In the genomic region with DNA sequence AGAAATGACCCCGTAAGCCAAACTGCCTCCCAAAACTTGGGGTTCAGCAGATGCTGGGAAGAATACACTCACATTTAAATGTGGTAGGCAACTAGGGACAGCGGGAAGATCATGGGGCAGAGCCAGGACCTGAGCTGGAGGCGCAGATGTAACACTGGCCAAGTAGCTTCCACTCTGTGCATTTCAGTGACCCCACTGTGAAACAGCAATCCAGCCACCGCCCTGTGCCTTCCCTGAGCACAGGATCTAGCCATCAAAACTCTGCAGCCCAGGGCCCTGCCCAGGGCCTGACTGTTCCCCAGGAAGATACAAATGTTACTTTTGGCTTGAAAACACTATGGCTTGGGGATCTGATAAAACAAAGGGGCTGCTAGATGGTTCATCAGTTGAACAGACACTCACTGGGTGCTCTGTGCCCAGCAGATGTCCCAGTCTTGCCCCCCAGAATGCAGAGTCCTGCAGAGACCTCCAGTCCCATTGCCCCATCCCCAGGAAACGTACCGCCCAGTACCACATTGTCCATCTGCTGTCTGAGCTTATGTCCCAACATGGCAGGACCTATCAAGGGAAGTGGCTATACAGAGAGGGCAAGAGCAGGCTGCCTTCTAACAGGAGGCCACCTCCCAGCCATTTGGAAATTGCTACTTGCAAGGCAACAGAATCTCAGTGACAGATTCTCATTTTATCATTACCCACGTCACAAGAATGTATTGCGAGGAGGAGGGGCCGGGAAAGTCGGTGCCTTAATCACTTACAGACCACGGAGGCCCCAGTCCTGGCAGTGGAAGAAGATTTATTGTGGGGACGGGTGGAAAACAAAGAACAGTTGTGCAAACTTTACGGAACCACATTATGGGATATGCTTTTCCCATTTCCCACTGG, we compare ENCODE assay signal across 18 cellular contexts.
DNase-seq lines count a peak whose midpoint lies in the region; TF ChIP-seq lines count a peak whose summit lies in the region.
"Had no signal": no experiment of that assay in that cellular context is flagged by ENCODE, and none has a peak within 500 bp of the region (broad histone marks: within the 10 kb centered on the region; RNA-seq: fewer than 3 reads in every experiment).

No MANE protein-coding gene starts in this region.

- H3K4me1 Mint-ChIP-seq in CD14-positive monocyte (no peaks in the 10 kb centered on the region), HFFc6 (ENCODE audit: low read depth) (peaks cover 16% of the 10 kb centered on the region)
- peaks cover 12% of the 10 kb centered on the region for H3K4me1 Mint-ChIP-seq in activated T-helper 2 cell treated with anti-CD3 and anti-CD28 coated beads, Interferon-gamma antibody, Interleukin-2, Interleukin-4, amounts not matched to agents 10 μg/mL and 5 μg/mL and 100 μg/mL, durations not matched to agents 14 hours and 24 hours and 36 hours (ENCODE audit: low read depth)
- H3K4me1 Mint-ChIP-seq: IgD-negative memory B cell; stimulated activated naive B cell treated with anti-CD40 and anti-IgM and Interleukin-4, amounts not matched to agents 10 μg/mL and 1 μg/mL and 100 μg/mL, for 72 hours had no signal

- CTCF ChIA-PET in OCI-LY7 (lab: Charles Lee; ENCODE audit: unreplicated experiment), result no interaction called here

- no peak overlapping the region for H3K4me2 ChIP-seq in OCI-LY7 (ENCODE audit: low read length)

- H3K4me3 ChIP-seq in OCI-LY7 (ENCODE audit: low read depth, low read length, poor library complexity, severe bottlenecking), result no peak overlapping the region
- H3K4me3 ChIP-seq: left ventricle myocardium inferior, pancreas had no signal

- no peaks in the 10 kb centered on the region for H4K20me1 ChIP-seq in OCI-LY7 (ENCODE audit: insufficient read depth, low read length)

- POLR2A ChIA-PET in OCI-LY7 (lab: Charles Lee), result interaction anchor here (0.8 kb wide), 1 partner anchor 11 kb away, joined by 3 read pairs; no protein-coding TSS in a partner anchor

- no peaks in the 10 kb centered on the region for H3K9me2 ChIP-seq in OCI-LY7 (ENCODE audit: insufficient read depth, low read length)

- no peaks in the 10 kb centered on the region for H3K36me3 ChIP-seq in OCI-LY7 (ENCODE audit: insufficient read depth, low read length)
- H3K36me3 ChIP-seq: left ventricle myocardium inferior, pancreas had no signal

- H3K4me3 Mint-ChIP-seq in CD14-positive monocyte (no peak overlapping the region), HFFc6 (no peak overlapping the region)
- H3K4me3 Mint-ChIP-seq in activated T-helper 2 cell treated with anti-CD3 and anti-CD28 coated beads, Interferon-gamma antibody, Interleukin-2, Interleukin-4, amounts not matched to agents 10 μg/mL and 5 μg/mL and 100 μg/mL, durations not matched to agents 14 hours and 24 hours and 36 hours (ENCODE audit: low read depth), result no peak overlapping the region
- H3K4me3 Mint-ChIP-seq: activated CD8-positive, alpha-beta T cell treated with anti-CD3 and anti-CD28 coated beads for 36 hours; dendritic cell treated with granulocyte-macrophage colony-stimulating factor and Interleukin-4, amounts not matched to agents 40 ng/mL and 50 ng/mL, for 4 days; stimulated activated naive B cell treated with anti-CD40 and anti-IgM and Interleukin-4, amounts not matched to agents 10 μg/mL and 1 μg/mL and 100 μg/mL, for 72 hours had no signal

- no peaks in the 10 kb centered on the region for H3K9me3 ChIP-seq in OCI-LY7 (ENCODE audit: low read length)
- H3K9me3 ChIP-seq: left ventricle myocardium inferior, pancreas had no signal

- H3K27ac Mint-ChIP-seq in CD14-positive monocyte (no peak overlapping the region), HFFc6 (no peak overlapping the region)
- no peak overlapping the region for H3K27ac Mint-ChIP-seq in activated T-helper 2 cell treated with anti-CD3 and anti-CD28 coated beads, Interferon-gamma antibody, Interleukin-2, Interleukin-4, amounts not matched to agents 10 μg/mL and 5 μg/mL and 100 μg/mL, durations not matched to agents 14 hours and 24 hours and 36 hours
- H3K27ac Mint-ChIP-seq: activated CD8-positive, alpha-beta T cell treated with anti-CD3 and anti-CD28 coated beads for 36 hours; dendritic cell treated with granulocyte-macrophage colony-stimulating factor and Interleukin-4, amounts not matched to agents 40 ng/mL and 50 ng/mL, for 4 days; IgD-negative memory B cell; stimulated activated naive B cell treated with anti-CD40 and anti-IgM and Interleukin-4, amounts not matched to agents 10 μg/mL and 1 μg/mL and 100 μg/mL, for 72 hours had no signal

- intact Hi-C loops in CD14-positive monocyte (cut with micrococcal nuclease) (no loop called here), posterior vena cava (cut with DNase I) (no loop called here), OCI-LY7 (cut with micrococcal nuclease; ENCODE audit: unreplicated experiment) (no loop called here)
- intact Hi-C loops in activated T-helper 2 cell treated with anti-CD3 and anti-CD28 coated beads, Interferon-gamma antibody, Interleukin-2, Interleukin-4, amounts not matched to agents 10 μg/mL and 5 μg/mL and 100 μg/mL, durations not matched to agents 14 hours and 24 hours and 36 hours (cut with micrococcal nuclease), result no loop called here

- H3K36me3 Mint-ChIP-seq in CD14-positive monocyte (no peaks in the 10 kb centered on the region), HFFc6 (ENCODE audit: low read depth) (peaks cover 8% of the 10 kb centered on the region; the same call in 1 of the 2 replicates)
- no peaks in the 10 kb centered on the region for H3K36me3 Mint-ChIP-seq in activated T-helper 2 cell treated with anti-CD3 and anti-CD28 coated beads, Interferon-gamma antibody, Interleukin-2, Interleukin-4, amounts not matched to agents 10 μg/mL and 5 μg/mL and 100 μg/mL, durations not matched to agents 14 hours and 24 hours and 36 hours (ENCODE audit: low read depth)
- H3K36me3 Mint-ChIP-seq: IgD-negative memory B cell; stimulated activated naive B cell treated with anti-CD40 and anti-IgM and Interleukin-4, amounts not matched to agents 10 μg/mL and 1 μg/mL and 100 μg/mL, for 72 hours had no signal

- H3K27ac ChIP-seq in OCI-LY7 (ENCODE audit: low read depth, low read length, poor library complexity, severe bottlenecking), result no peak overlapping the region
- H3K27ac ChIP-seq: C4-2B, left ventricle myocardium inferior had no signal

- no TSS peak for BruUV-seq in OCI-LY7 (replicated peaks; lab: Mats Ljungman, UMichigan)

- TF ChIP-seq CTCF in CD14-positive monocyte (IDR thresholded peaks at IDR 0.05) (no peak), HFFc6 (IDR thresholded peaks at IDR 0.05) (no peak), OCI-LY7 (conservative IDR thresholded peaks at IDR 0.05; ENCODE audit: low read length) (no peak)

- peaks cover 0 to 2% (median 0%) of the 10 kb centered on the region in 7 donors for H3K9me3 Mint-ChIP-seq in CD14-positive monocyte
- H3K9me3 Mint-ChIP-seq in HFFc6, result no peaks in the 10 kb centered on the region
- H3K9me3 Mint-ChIP-seq in activated T-helper 2 cell treated with anti-CD3 and anti-CD28 coated beads, Interferon-gamma antibody, Interleukin-2, Interleukin-4, amounts not matched to agents 10 μg/mL and 5 μg/mL and 100 μg/mL, durations not matched to agents 14 hours and 24 hours and 36 hours, result no peaks in the 10 kb centered on the region
- H3K9me3 Mint-ChIP-seq: activated CD8-positive, alpha-beta T cell treated with anti-CD3 and anti-CD28 coated beads for 36 hours; dendritic cell treated with granulocyte-macrophage colony-stimulating factor and Interleukin-4, amounts not matched to agents 40 ng/mL and 50 ng/mL, for 4 days; IgD-negative memory B cell; stimulated activated naive B cell treated with anti-CD40 and anti-IgM and Interleukin-4, amounts not matched to agents 10 μg/mL and 1 μg/mL and 100 μg/mL, for 72 hours had no signal

- H3K27me3 Mint-ChIP-seq in CD14-positive monocyte (ENCODE audit: low read depth in 3 of 3), result peaks cover 1 to 4% (median 4%) of the 10 kb centered on the region in 3 donors
- H3K27me3 Mint-ChIP-seq in HFFc6 (ENCODE audit: insufficient read depth), result peaks cover 22% of the 10 kb centered on the region
- peaks cover 3% of the 10 kb centered on the region for H3K27me3 Mint-ChIP-seq in activated T-helper 2 cell treated with anti-CD3 and anti-CD28 coated beads, Interferon-gamma antibody, Interleukin-2, Interleukin-4, amounts not matched to agents 10 μg/mL and 5 μg/mL and 100 μg/mL, durations not matched to agents 14 hours and 24 hours and 36 hours (ENCODE audit: low read depth)
- H3K27me3 Mint-ChIP-seq: activated CD8-positive, alpha-beta T cell treated with anti-CD3 and anti-CD28 coated beads for 36 hours; dendritic cell treated with granulocyte-macrophage colony-stimulating factor and Interleukin-4, amounts not matched to agents 40 ng/mL and 50 ng/mL, for 4 days had no signal

- no peak overlapping the region for H2AFZ ChIP-seq in OCI-LY7 (ENCODE audit: low read length)

- H3K79me2 ChIP-seq in OCI-LY7 (ENCODE audit: insufficient read depth, low read depth, low read length), result no peaks in the 10 kb centered on the region

- peaks cover 11% of the 10 kb centered on the region for H3K4me1 ChIP-seq in OCI-LY7 (ENCODE audit: insufficient read depth, low read length, poor library complexity, severe bottlenecking)
- H3K4me1 ChIP-seq: left ventricle myocardium inferior, pancreas had no signal

- peak; percentile 5 for DNase-seq in CD14-positive monocyte (ENCODE audit: low spot score)
- DNase-seq in HFFc6, result peak; percentile 53
- peak; percentile 87 for DNase-seq in fibroblast of gingiva (ENCODE audit: low read depth)
- peak; percentile 57 for DNase-seq in posterior vena cava (ENCODE audit: low spot score)
- no peak for DNase-seq in SW 1271 (lab: John Stamatoyannopoulos, UW)
- DNase-seq in middle frontal gyrus (ENCODE audit: extremely low spot score, low spot score), result no peak
- DNase-seq in OCI-LY7 (ENCODE audit: low spot score), result no peak
- DNase-seq in activated T-helper 2 cell treated with anti-CD3 and anti-CD28 coated beads, Interferon-gamma antibody, Interleukin-2, Interleukin-4, amounts not matched to agents 10 μg/mL and 5 μg/mL and 100 μg/mL, durations not matched to agents 14 hours and 24 hours and 36 hours (ENCODE audit: low spot score), result no peak
- DNase-seq: activated CD8-positive, alpha-beta T cell treated with anti-CD3 and anti-CD28 coated beads for 36 hours; activated gamma-delta T cell; left ventricle myocardium inferior; NCI-H748 treated with DMSO at 0.1 percent for 48 hours; stimulated activated naive B cell treated with anti-CD40 and anti-IgM and Interleukin-4, amounts not matched to agents 10 μg/mL and 1 μg/mL and 100 μg/mL, for 72 hours; trophoblast cell had no signal

Comparison
In these comparisons a context has a peak if more than half of its experiments do, and no peak if none do; other contexts are left out.
1. DNase-seq: peak in CD14-positive monocyte (single experiment), HFFc6 (single experiment), fibroblast of gingiva (single experiment) and posterior vena cava (single experiment); none in SW 1271 (0 of 2), middle frontal gyrus (single experiment), OCI-LY7 (single experiment) and activated T-helper 2 cell treated with anti-CD3 and anti-CD28 coated beads, Interferon-gamma antibody, Interleukin-2, Interleukin-4, amounts not matched to agents 10 μg/mL and 5 μg/mL and 100 μg/mL, durations not matched to agents 14 hours and 24 hours and 36 hours (single experiment).